Comparison of ENCODE assay signal across 33 cellular contexts in genomic region chr7:69489533-69489932, GRCh38.
"Had no signal": no experiment of that assay in that cellular context is flagged by ENCODE, and none has a peak within 500 bp of the region (broad histone marks: within the 10 kb centered on the region; RNA-seq: fewer than 3 reads in every experiment).

No MANE protein-coding gene starts in this region.

- ATAC-seq: activated naive CD4-positive, alpha-beta T cell treated with anti-CD3 and anti-CD28 coated beads, Interleukin-2, amount 50 U/mL, for 72 hours; activated naive CD8-positive, alpha-beta T cell treated with anti-CD3 and anti-CD28 coated beads, Interleukin-2, amount 50 U/mL, for 24 hours; activated T-cell treated with anti-CD3 and anti-CD28 coated beads, Interleukin-2, amount 50 U/mL, for 4 hours; activated T-cell treated with anti-CD3 and anti-CD28 coated beads, Interleukin-2, amount 50 U/mL, for 72 hours; activated T-helper 17 cell treated with anti-CD3 and anti-CD28 coated beads, Interleukin-2, amount 50 U/mL, for 72 hours; body of pancreas had no signal

- H3K4me3 ChIP-seq: adrenal gland, ascending aorta, body of pancreas, breast epithelium, cardiac muscle cell had no signal

- H3K36me3 ChIP-seq: adrenal gland, ascending aorta, brain microvascular endothelial cell, breast epithelium, cardiac muscle cell had no signal

- FAIRE-seq: astrocyte, bronchial epithelial cell had no signal

- H3K27ac ChIP-seq: adrenal gland, ascending aorta, body of pancreas, brain microvascular endothelial cell, breast epithelium, cardiac muscle cell had no signal

- H3K9me3 ChIP-seq: adrenal gland, ascending aorta, body of pancreas, breast epithelium had no signal

- H3K4me1 ChIP-seq: adrenal gland, ascending aorta, body of pancreas, breast epithelium had no signal

- DNase-seq: activated effector memory CD4-positive, alpha-beta T cell treated with anti-CD3 and anti-CD28 coated beads, Interleukin-2, amount 50 U/mL, for 16 hours; activated effector memory CD4-positive, alpha-beta T cell treated with Interleukin-2 at 50 U/mL for 16 hours; activated gamma-delta T cell; activated gamma-delta T cell treated with Interleukin-2 at 50 U/mL for 16 hours; activated naive CD4-positive, alpha-beta T cell; activated naive CD4-positive, alpha-beta T cell treated with anti-CD3 and anti-CD28 coated beads for 36 hours; activated naive CD4-positive, alpha-beta T cell treated with anti-CD3 and anti-CD28 coated beads, Interleukin-2, amount 10 ng/mL, durations not matched to agents 7 days and 5 days; activated naive CD4-positive, alpha-beta T cell treated with anti-CD3 and anti-CD28 coated beads, Interleukin-2, amount 50 U/mL, for 16 hours; activated naive CD4-positive, alpha-beta T cell treated with Interleukin-2 at 50 U/mL for 16 hours; activated naive CD8-positive, alpha-beta T cell treated with anti-CD3 and anti-CD28 coated beads for 36 hours; activated naive CD8-positive, alpha-beta T cell treated with anti-CD3 and anti-CD28 coated beads, Interleukin-2, amount 10 ng/mL, durations not matched to agents 7 days and 5 days; activated naive CD8-positive, alpha-beta T cell treated with anti-CD3 and anti-CD28 coated beads, Interleukin-2, amount 50 U/mL, for 24 hours; activated T-cell treated with anti-CD3 and anti-CD28 coated beads, Interleukin-2, amount 50 U/mL, for 24 hours; activated T-cell treated with anti-CD3 and anti-CD28 coated beads, Interleukin-2, amount 50 U/mL, for 4 hours; activated T-cell treated with anti-CD3 and anti-CD28 coated beads, Interleukin-2, amount 50 U/mL, for 48 hours; activated T-cell treated with anti-CD3 and anti-CD28 coated beads, Interleukin-2, amount 50 U/mL, for 72 hours; adrenal gland; amniotic stem cell; amygdala; anterior cingulate cortex; aorta; body of pancreas; brain microvascular endothelial cell; caudate nucleus; central memory CD4-positive, alpha-beta T cell; cerebellar nuclear complex had no signal

- H3K27me3 ChIP-seq: adrenal gland, ascending aorta, body of pancreas, brain microvascular endothelial cell, breast epithelium, cardiac muscle cell had no signal
